Comparison of ENCODE assay signal across 1 cellular context in genomic region chr13:23654111-23655110, GRCh38.
TF ChIP-seq lines count a peak whose summit lies in the region.

No MANE protein-coding gene starts in this region.

TF ChIP-seq in HepG2, 621 proteins besides CTCF, POLR2A, EP300 and RAD21 (continued from another document and continues in another):
- TF ChIP-seq ZNF281 (CRISPR knock-in tag; IDR thresholded peaks at IDR 0.05; ENCODE audit: borderline replicate concordance), result no peak
- no peak for TF ChIP-seq ZNF354B (CRISPR knock-in tag; IDR thresholded peaks at IDR 0.05)
- TF ChIP-seq GATA4 (IDR thresholded peaks at IDR 0.05; ENCODE audit: borderline replicate concordance, low read depth), result no peak; the same call in 1 of the 2 replicates
- TF ChIP-seq ZFP91 (CRISPR knock-in tag; IDR thresholded peaks at IDR 0.05; ENCODE audit: borderline replicate concordance), result peak; percentile 60; the same call in 1 of the 2 replicates
- TF ChIP-seq NAIF1 (CRISPR knock-in tag; IDR thresholded peaks at IDR 0.05; ENCODE audit: borderline replicate concordance), result no peak
- TF ChIP-seq ZNF34 (CRISPR knock-in tag; IDR thresholded peaks at IDR 0.05; ENCODE audit: borderline replicate concordance), result no peak
- TF ChIP-seq BCL6 (CRISPR knock-in tag; IDR thresholded peaks at IDR 0.05), result no peak
- TF ChIP-seq ARNT (IDR thresholded peaks at IDR 0.05), result no peak
- TF ChIP-seq DR1 (CRISPR knock-in tag; IDR thresholded peaks at IDR 0.05), result no peak
- TF ChIP-seq ZNF574 (CRISPR knock-in tag; IDR thresholded peaks at IDR 0.05), result peak; percentile 26; the same call in 1 of the 2 replicates
- TF ChIP-seq NBN (conservative IDR thresholded peaks at IDR 0.05), result no peak
- 0 out of 2 replicates have a peak, but pooled peaks have one; percentile 39 for TF ChIP-seq SIN3B (IDR thresholded peaks at IDR 0.05; ENCODE audit: low read length)
- TF ChIP-seq MLX (CRISPR knock-in tag; IDR thresholded peaks at IDR 0.05), result peak; percentile 12; the same call in 1 of the 2 replicates
- TF ChIP-seq ZFX (CRISPR knock-in tag; IDR thresholded peaks at IDR 0.05; ENCODE audit: low read depth), result peak; percentile 75
- TF ChIP-seq MEIS1 (CRISPR knock-in tag; IDR thresholded peaks at IDR 0.05; ENCODE audit: borderline replicate concordance), result no peak
- 0 out of 2 replicates have a peak, but pooled peaks have one; percentile 16 for TF ChIP-seq ZNF7 (CRISPR knock-in tag; IDR thresholded peaks at IDR 0.05)
- peak; percentile 64; the same call in 1 of the 2 replicates for TF ChIP-seq ZNF792 (CRISPR knock-in tag; IDR thresholded peaks at IDR 0.05)
- no peak for TF ChIP-seq CBFB (CRISPR knock-in tag; IDR thresholded peaks at IDR 0.05)
- no peak; the same call in 1 of the 2 replicates for TF ChIP-seq TFAP4 (IDR thresholded peaks at IDR 0.05; ENCODE audit: borderline replicate concordance, low read depth)
- no peak for TF ChIP-seq ZNF576 (CRISPR knock-in tag; IDR thresholded peaks at IDR 0.05)
- TF ChIP-seq ZBTB39 (CRISPR knock-in tag; IDR thresholded peaks at IDR 0.05), result no peak
- no peak for TF ChIP-seq ZNF776 (CRISPR knock-in tag; IDR thresholded peaks at IDR 0.05)
- no peak for TF ChIP-seq MYPOP (CRISPR knock-in tag; IDR thresholded peaks at IDR 0.05)
- TF ChIP-seq ZNF44 (CRISPR knock-in tag; IDR thresholded peaks at IDR 0.05), result no peak
- TF ChIP-seq SUZ12 (IDR thresholded peaks at IDR 0.05; ENCODE audit: low read depth, low read length), result no peak
- no peak for TF ChIP-seq ZFP36 (IDR thresholded peaks at IDR 0.05; ENCODE audit: borderline replicate concordance, low read depth, low read length, partially characterized antibody)
- peak; percentile 24; the same call in 1 of the 2 replicates for TF ChIP-seq MIXL1 (CRISPR knock-in tag; IDR thresholded peaks at IDR 0.05)
- no peak for TF ChIP-seq NFIB (CRISPR knock-in tag; IDR thresholded peaks at IDR 0.05; ENCODE audit: borderline replicate concordance)
- TF ChIP-seq HMGXB3 (CRISPR knock-in tag; IDR thresholded peaks at IDR 0.05; ENCODE audit: borderline replicate concordance), result no peak
- TF ChIP-seq ZNF580 (CRISPR knock-in tag; IDR thresholded peaks at IDR 0.05; ENCODE audit: borderline replicate concordance, low read depth), result no peak; the same call in 1 of the 2 replicates
- TF ChIP-seq HNRNPLL (IDR thresholded peaks at IDR 0.05; ENCODE audit: low read depth, low read length, poor library complexity, severe bottlenecking), result no peak
- no peak for TF ChIP-seq SOX6 (IDR thresholded peaks at IDR 0.05)
- peak; percentile 74 for TF ChIP-seq SOX6 (CRISPR knock-in tag; IDR thresholded peaks at IDR 0.05)
- TF ChIP-seq CCDC6 (CRISPR knock-in tag; IDR thresholded peaks at IDR 0.05), result no peak; the same call in 1 of the 2 replicates
- TF ChIP-seq CCAR2 (optimal IDR thresholded peaks at IDR 0.05; ENCODE audit: low read depth, low read length), result no peak
- no peak for TF ChIP-seq CREB3 (CRISPR knock-in tag; IDR thresholded peaks at IDR 0.05)
- TF ChIP-seq ZNF484 (CRISPR knock-in tag; IDR thresholded peaks at IDR 0.05; ENCODE audit: borderline replicate concordance, low read depth), result no peak
- TF ChIP-seq GTF3A (CRISPR knock-in tag; conservative IDR thresholded peaks at IDR 0.05), result no peak
